1 cellular context compared by ENCODE assay signal in genomic region chr1:156102634-156103511, GRCh38.
TF ChIP-seq lines count a peak whose summit lies in the region.

No MANE protein-coding gene starts in this region.

TF ChIP-seq in K562, 482 proteins besides CTCF, POLR2A, EP300 and RAD21:
- peak; percentile 86 for TF ChIP-seq ZNF134 (CRISPR knock-in tag; conservative IDR thresholded peaks at IDR 0.05)
- TF ChIP-seq, protein P1, sequence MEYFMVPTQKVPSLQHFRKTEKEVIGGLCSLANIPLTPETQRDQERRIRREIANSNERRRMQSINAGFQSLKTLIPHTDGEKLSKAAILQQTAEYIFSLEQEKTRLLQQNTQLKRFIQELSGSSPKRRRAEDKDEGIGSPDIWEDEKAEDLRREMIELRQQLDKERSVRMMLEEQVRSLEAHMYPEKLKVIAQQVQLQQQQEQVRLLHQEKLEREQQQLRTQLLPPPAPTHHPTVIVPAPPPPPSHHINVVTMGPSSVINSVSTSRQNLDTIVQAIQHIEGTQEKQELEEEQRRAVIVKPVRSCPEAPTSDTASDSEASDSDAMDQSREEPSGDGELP (CRISPR knock-in tag; IDR thresholded peaks at IDR 0.05; ENCODE audit: borderline replicate concordance) = 0 out of 2 replicates have a peak, but pooled peaks have one; percentile 15
- TF ChIP-seq, protein P2, sequence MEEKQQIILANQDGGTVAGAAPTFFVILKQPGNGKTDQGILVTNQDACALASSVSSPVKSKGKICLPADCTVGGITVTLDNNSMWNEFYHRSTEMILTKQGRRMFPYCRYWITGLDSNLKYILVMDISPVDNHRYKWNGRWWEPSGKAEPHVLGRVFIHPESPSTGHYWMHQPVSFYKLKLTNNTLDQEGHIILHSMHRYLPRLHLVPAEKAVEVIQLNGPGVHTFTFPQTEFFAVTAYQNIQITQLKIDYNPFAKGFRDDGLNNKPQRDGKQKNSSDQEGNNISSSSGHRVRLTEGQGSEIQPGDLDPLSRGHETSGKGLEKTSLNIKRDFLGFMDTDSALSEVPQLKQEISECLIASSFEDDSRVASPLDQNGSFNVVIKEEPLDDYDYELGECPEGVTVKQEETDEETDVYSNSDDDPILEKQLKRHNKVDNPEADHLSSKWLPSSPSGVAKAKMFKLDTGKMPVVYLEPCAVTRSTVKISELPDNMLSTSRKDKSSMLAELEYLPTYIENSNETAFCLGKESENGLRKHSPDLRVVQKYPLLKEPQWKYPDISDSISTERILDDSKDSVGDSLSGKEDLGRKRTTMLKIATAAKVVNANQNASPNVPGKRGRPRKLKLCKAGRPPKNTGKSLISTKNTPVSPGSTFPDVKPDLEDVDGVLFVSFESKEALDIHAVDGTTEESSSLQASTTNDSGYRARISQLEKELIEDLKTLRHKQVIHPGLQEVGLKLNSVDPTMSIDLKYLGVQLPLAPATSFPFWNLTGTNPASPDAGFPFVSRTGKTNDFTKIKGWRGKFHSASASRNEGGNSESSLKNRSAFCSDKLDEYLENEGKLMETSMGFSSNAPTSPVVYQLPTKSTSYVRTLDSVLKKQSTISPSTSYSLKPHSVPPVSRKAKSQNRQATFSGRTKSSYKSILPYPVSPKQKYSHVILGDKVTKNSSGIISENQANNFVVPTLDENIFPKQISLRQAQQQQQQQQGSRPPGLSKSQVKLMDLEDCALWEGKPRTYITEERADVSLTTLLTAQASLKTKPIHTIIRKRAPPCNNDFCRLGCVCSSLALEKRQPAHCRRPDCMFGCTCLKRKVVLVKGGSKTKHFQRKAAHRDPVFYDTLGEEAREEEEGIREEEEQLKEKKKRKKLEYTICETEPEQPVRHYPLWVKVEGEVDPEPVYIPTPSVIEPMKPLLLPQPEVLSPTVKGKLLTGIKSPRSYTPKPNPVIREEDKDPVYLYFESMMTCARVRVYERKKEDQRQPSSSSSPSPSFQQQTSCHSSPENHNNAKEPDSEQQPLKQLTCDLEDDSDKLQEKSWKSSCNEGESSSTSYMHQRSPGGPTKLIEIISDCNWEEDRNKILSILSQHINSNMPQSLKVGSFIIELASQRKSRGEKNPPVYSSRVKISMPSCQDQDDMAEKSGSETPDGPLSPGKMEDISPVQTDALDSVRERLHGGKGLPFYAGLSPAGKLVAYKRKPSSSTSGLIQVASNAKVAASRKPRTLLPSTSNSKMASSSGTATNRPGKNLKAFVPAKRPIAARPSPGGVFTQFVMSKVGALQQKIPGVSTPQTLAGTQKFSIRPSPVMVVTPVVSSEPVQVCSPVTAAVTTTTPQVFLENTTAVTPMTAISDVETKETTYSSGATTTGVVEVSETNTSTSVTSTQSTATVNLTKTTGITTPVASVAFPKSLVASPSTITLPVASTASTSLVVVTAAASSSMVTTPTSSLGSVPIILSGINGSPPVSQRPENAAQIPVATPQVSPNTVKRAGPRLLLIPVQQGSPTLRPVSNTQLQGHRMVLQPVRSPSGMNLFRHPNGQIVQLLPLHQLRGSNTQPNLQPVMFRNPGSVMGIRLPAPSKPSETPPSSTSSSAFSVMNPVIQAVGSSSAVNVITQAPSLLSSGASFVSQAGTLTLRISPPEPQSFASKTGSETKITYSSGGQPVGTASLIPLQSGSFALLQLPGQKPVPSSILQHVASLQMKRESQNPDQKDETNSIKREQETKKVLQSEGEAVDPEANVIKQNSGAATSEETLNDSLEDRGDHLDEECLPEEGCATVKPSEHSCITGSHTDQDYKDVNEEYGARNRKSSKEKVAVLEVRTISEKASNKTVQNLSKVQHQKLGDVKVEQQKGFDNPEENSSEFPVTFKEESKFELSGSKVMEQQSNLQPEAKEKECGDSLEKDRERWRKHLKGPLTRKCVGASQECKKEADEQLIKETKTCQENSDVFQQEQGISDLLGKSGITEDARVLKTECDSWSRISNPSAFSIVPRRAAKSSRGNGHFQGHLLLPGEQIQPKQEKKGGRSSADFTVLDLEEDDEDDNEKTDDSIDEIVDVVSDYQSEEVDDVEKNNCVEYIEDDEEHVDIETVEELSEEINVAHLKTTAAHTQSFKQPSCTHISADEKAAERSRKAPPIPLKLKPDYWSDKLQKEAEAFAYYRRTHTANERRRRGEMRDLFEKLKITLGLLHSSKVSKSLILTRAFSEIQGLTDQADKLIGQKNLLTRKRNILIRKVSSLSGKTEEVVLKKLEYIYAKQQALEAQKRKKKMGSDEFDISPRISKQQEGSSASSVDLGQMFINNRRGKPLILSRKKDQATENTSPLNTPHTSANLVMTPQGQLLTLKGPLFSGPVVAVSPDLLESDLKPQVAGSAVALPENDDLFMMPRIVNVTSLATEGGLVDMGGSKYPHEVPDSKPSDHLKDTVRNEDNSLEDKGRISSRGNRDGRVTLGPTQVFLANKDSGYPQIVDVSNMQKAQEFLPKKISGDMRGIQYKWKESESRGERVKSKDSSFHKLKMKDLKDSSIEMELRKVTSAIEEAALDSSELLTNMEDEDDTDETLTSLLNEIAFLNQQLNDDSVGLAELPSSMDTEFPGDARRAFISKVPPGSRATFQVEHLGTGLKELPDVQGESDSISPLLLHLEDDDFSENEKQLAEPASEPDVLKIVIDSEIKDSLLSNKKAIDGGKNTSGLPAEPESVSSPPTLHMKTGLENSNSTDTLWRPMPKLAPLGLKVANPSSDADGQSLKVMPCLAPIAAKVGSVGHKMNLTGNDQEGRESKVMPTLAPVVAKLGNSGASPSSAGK (IDR thresholded peaks at IDR 0.05) = no peak
